30 cellular contexts compared by ENCODE assay signal in the genomic region with DNA sequence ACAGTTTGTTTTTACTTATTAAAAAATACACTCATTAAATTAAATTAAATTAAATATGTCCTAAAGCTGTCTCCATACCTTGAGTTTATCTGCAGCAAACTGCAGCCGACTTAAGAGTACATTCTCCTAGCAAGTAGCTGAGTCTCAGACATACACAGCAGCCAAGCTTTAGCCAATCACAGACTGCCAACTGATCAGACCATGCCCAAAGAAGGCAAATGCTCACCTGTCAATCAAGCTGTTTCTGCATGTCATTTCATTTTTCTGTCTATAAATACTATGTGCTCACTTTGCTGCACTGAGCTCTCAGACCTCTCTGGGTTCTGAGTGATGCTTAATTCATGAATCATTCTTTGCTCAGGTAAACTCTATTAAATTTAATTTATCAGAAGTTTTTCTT.
"Had no signal": no experiment of that assay in that cellular context is flagged by ENCODE, and none has a peak within 500 bp of the region (broad histone marks: within the 10 kb centered on the region; RNA-seq: fewer than 3 reads in every experiment).

No MANE protein-coding gene starts in this region.

- H3K36me3 Mint-ChIP-seq: activated naive CD4-positive, alpha-beta T cell treated with anti-CD3 and anti-CD28 coated beads, Interleukin-2, amount 50 U/mL, for 24 hours; activated naive CD8-positive, alpha-beta T cell treated with anti-CD3 and anti-CD28 coated beads, Interleukin-2, amount 10 ng/mL, durations not matched to agents 7 days and 5 days; T-cell had no signal

- ATAC-seq: activated CD8-positive, alpha-beta T cell treated with anti-CD3 and anti-CD28 coated beads for 36 hours; activated T-cell treated with anti-CD3 and anti-CD28 coated beads, Interleukin-2, amount 50 U/mL, for 72 hours; Right ventricle myocardium inferior; SK-N-SH treated with all-trans-retinoic acid at 6 μM for 48 hours; T-cell; T-helper 17 cell had no signal

- H3K27me3 Mint-ChIP-seq: activated CD4-positive, alpha-beta T cell treated with anti-CD3 and anti-CD28 coated beads, Interleukin-2, amount 10 ng/mL, durations not matched to agents 24 days and 14 days; activated CD8-positive, alpha-beta T cell treated with anti-CD3 and anti-CD28 coated beads for 36 hours; activated naive CD4-positive, alpha-beta T cell treated with anti-CD3 and anti-CD28 coated beads, Interleukin-2, amount 50 U/mL, for 24 hours; activated naive CD8-positive, alpha-beta T cell treated with anti-CD3 and anti-CD28 coated beads, Interleukin-2, amount 10 ng/mL, durations not matched to agents 7 days and 5 days; T-cell; T-helper 17 cell had no signal

- H3K9me3 Mint-ChIP-seq: activated CD4-positive, alpha-beta T cell treated with anti-CD3 and anti-CD28 coated beads, Interleukin-2, amount 10 ng/mL, durations not matched to agents 24 days and 14 days; activated naive CD4-positive, alpha-beta T cell treated with anti-CD3 and anti-CD28 coated beads, Interleukin-2, amount 50 U/mL, for 24 hours had no signal

- H3K4me3 Mint-ChIP-seq: activated CD4-positive, alpha-beta T cell treated with anti-CD3 and anti-CD28 coated beads, Interleukin-2, amount 10 ng/mL, durations not matched to agents 24 days and 14 days; activated CD8-positive, alpha-beta T cell treated with anti-CD3 and anti-CD28 coated beads for 36 hours; activated naive CD4-positive, alpha-beta T cell treated with anti-CD3 and anti-CD28 coated beads, Interleukin-2, amount 50 U/mL, for 24 hours; activated naive CD8-positive, alpha-beta T cell treated with anti-CD3 and anti-CD28 coated beads, Interleukin-2, amount 10 ng/mL, durations not matched to agents 7 days and 5 days; activated T-cell treated with anti-CD3 and anti-CD28 coated beads, Interleukin-2, amount 50 U/mL, for 72 hours; T-cell; T-helper 17 cell had no signal

- H3K4me1 Mint-ChIP-seq: activated CD4-positive, alpha-beta T cell treated with anti-CD3 and anti-CD28 coated beads, Interleukin-2, amount 10 ng/mL, durations not matched to agents 24 days and 14 days; activated naive CD4-positive, alpha-beta T cell treated with anti-CD3 and anti-CD28 coated beads, Interleukin-2, amount 50 U/mL, for 24 hours; activated naive CD8-positive, alpha-beta T cell treated with anti-CD3 and anti-CD28 coated beads, Interleukin-2, amount 10 ng/mL, durations not matched to agents 7 days and 5 days; T-cell; T-helper 17 cell had no signal

- DNase-seq: activated CD4-positive, alpha-beta T cell treated with anti-CD3 and anti-CD28 coated beads, Interleukin-2, amount 10 ng/mL, durations not matched to agents 24 days and 14 days; activated CD4-positive, alpha-beta T cell treated with anti-CD3 and anti-CD28 coated beads, Interleukin-2, amount 50 U/mL, for 4 hours; activated CD8-positive, alpha-beta T cell treated with anti-CD3 and anti-CD28 coated beads for 36 hours; activated gamma-delta T cell; activated naive CD4-positive, alpha-beta T cell treated with Interleukin-2 at 50 U/mL for 16 hours; activated naive CD8-positive, alpha-beta T cell treated with anti-CD3 and anti-CD28 coated beads, Interleukin-2, amount 10 ng/mL, durations not matched to agents 7 days and 5 days; activated T-cell treated with anti-CD3 and anti-CD28 coated beads, Interleukin-2, amount 50 U/mL, for 1 hour; activated T-cell treated with anti-CD3 and anti-CD28 coated beads, Interleukin-2, amount 50 U/mL, for 72 hours; amygdala; Kasumi-1; MG63; NCI-H1048; NCI-H1105 treated with DMSO at 0.1 percent for 48 hours; NCI-H1436; NCI-H1694; NCI-H1930; NCI-H2081 treated with DMSO at 0.1 percent for 48 hours; NCI-H226; NCI-H446 treated with DMSO at 0.1 percent for 48 hours; NCI-H524; NK-92 treated with Interleukin-12 subunit alpha and Interleukin-12 subunit beta, amount 100 ng/mL, for 24 hours; PC-9; SIG-M5; T-cell; T-helper 17 cell; WERI-Rb-1 had no signal

- H3K27ac Mint-ChIP-seq: activated CD4-positive, alpha-beta T cell treated with anti-CD3 and anti-CD28 coated beads, Interleukin-2, amount 10 ng/mL, durations not matched to agents 24 days and 14 days; activated CD8-positive, alpha-beta T cell treated with anti-CD3 and anti-CD28 coated beads for 36 hours; activated naive CD4-positive, alpha-beta T cell treated with anti-CD3 and anti-CD28 coated beads, Interleukin-2, amount 50 U/mL, for 24 hours; activated naive CD8-positive, alpha-beta T cell treated with anti-CD3 and anti-CD28 coated beads, Interleukin-2, amount 10 ng/mL, durations not matched to agents 7 days and 5 days; activated T-cell treated with anti-CD3 and anti-CD28 coated beads, Interleukin-2, amount 50 U/mL, for 72 hours; activated T-helper 2 cell treated with anti-CD3 and anti-CD28 coated beads, Interferon-gamma antibody, Interleukin-2, Interleukin-4, amounts not matched to agents 10 μg/mL and 5 μg/mL and 100 μg/mL, durations not matched to agents 14 hours and 24 hours and 36 hours; T-cell; T-helper 17 cell had no signal
